ENCODE assay signal across 9 cellular contexts in genomic region chr18:79460445-79461300, GRCh38.
DNase-seq lines count a peak whose midpoint lies in the region; ATAC-seq and TF ChIP-seq lines count a peak whose summit lies in the region.
"Had no signal": no experiment of that assay in that cellular context is flagged by ENCODE, and none has a peak within 500 bp of the region (broad histone marks: within the 10 kb centered on the region; RNA-seq: fewer than 3 reads in every experiment).

No MANE protein-coding gene starts in this region.

- 81 to 86% (median 83%) methylated on average over 15 to 33 of the region's 33 CpGs for WGBS in heart left ventricle, 4 donors

- ATAC-seq in heart left ventricle (no peak), left ventricle myocardium superior (no peak), HG02943 (IDR thresholded peaks at IDR 0.05; ENCODE audit: low read depth, unreplicated experiment) (peak; percentile 66), T-helper 17 cell (peak; percentile 14), esophagus mucosa (no peak)

- DNase-seq in heart left ventricle, result no peak
- no peak for DNase-seq in left ventricle myocardium superior
- no peak for DNase-seq in T-helper 17 cell
- DNase-seq in NCI-H2029 (lab: John Stamatoyannopoulos, UW), result no peak
- no peak for DNase-seq in NCI-H748 (lab: John Stamatoyannopoulos, UW; ENCODE audit: unreplicated experiment)
- no peak for DNase-seq in NCI-H510A treated with DMSO at 0.1 percent for 48 hours (lab: John Stamatoyannopoulos, UW)
- DNase-seq: NCI-H1092 had no signal

- no peak for TF ChIP-seq CTCF in heart left ventricle (IDR thresholded peaks at IDR 0.05)

- peak overlapping the region in 7 of 12 donors; percentile 71 to 88 (median 83) for H3K27ac ChIP-seq in heart left ventricle

- H3K4me1 ChIP-seq in heart left ventricle, result peaks cover 3 to 43% (median 27%) of the 10 kb centered on the region in 12 donors

- peak overlapping the region; percentile 96 for H3K27ac Mint-ChIP-seq in T-helper 17 cell

- intact Hi-C loops in heart left ventricle (cut with DNase I) (no loop called here), left ventricle myocardium superior (cut with micrococcal nuclease) (no loop called here)

- no peaks in the 10 kb centered on the region for H3K27me3 ChIP-seq in heart left ventricle

- peaks cover 13% of the 10 kb centered on the region for H3K4me1 Mint-ChIP-seq in T-helper 17 cell

- H3K36me3 Mint-ChIP-seq in T-helper 17 cell (ENCODE audit: low read depth), result no peaks in the 10 kb centered on the region

- no peak overlapping the region for H3K4me3 ChIP-seq in heart left ventricle

- peaks cover 0 to 49% (median 13%) of the 10 kb centered on the region in 9 donors for H3K36me3 ChIP-seq in heart left ventricle

- no peak for TF ChIP-seq POLR2A in heart left ventricle (IDR thresholded peaks at IDR 0.05)

- H3K9me3 ChIP-seq in heart left ventricle (no peaks in the 10 kb centered on the region), T-helper 17 cell (ENCODE audit: control insufficient read depth, low read length, poor library complexity, severe bottlenecking) (no peaks in the 10 kb centered on the region)

- no peaks in the 10 kb centered on the region for H3K27me3 Mint-ChIP-seq in T-helper 17 cell

- H3K4me3 Mint-ChIP-seq in T-helper 17 cell, result peak overlapping the region; percentile 19

Comparison
In these comparisons a context has a peak if more than half of its experiments do, and no peak if none do; other contexts are left out.
1. ATAC-seq: peak in HG02943 (single experiment) and T-helper 17 cell (single experiment); none in heart left ventricle (0 of 4), left ventricle myocardium superior (single experiment) and esophagus mucosa (single experiment).